In the genomic region with DNA sequence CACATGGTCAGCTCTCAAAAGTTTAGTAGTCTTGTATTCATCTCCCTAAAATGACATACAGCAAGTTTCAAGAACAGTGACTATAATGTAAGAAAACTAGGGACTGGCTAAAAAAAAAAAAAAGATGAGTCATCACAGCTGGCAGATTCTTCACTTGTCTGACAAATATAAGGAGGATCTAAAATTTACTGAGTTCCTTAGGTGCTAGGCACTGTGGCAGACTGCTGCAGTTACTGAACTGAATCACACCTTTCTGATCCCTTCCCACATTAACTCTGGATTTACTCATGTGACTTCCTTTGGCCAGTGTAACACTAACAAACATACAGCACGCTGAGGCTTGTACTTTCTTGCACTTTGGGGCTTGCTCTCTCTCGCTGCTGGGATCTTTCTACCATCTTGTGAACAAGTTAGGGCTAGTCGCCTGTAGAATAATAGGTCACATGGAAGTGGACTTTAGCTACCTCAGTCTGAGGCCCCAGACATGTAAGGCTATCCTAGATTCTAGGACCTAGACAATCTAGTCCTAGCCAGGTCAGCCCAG, we compare ENCODE assay signal across 10 cellular contexts. TPM values are rescaled to one million over a fixed set of nuclear protein-coding genes. Genes with fewer than 3 reads are reported as not detected.
DNase-seq lines count a peak whose midpoint lies in the region; ATAC-seq, FAIRE-seq and TF ChIP-seq lines count a peak whose summit lies in the region.
"Had no signal": no experiment of that assay in that cellular context is flagged by ENCODE, and none has a peak within 500 bp of the region (broad histone marks: within the 10 kb centered on the region; RNA-seq: fewer than 3 reads in every experiment).

No MANE protein-coding gene starts in this region.

- intact Hi-C loops in HepG2 (cut with micrococcal nuclease; ENCODE audit: unreplicated experiment) = loop anchor here (2.0 kb wide), 1 partner anchor 30 kb away; no protein-coding TSS in a partner anchor

- H3K27ac ChIP-seq in astrocyte (ENCODE audit: low read depth, low read length) (peak overlapping the region; percentile 35), HepG2 (ENCODE audit: extremely low read length, insufficient read depth, low read length) (peak overlapping the region; percentile 48)
- H3K27ac ChIP-seq: VCaP had no signal

- no TSS peak for BruUV-seq in HepG2 (replicated peaks; lab: Mats Ljungman, UMichigan)

- H3K4me1 ChIP-seq in astrocyte (ENCODE audit: insufficient read depth, low read length) = peaks cover 8% of the 10 kb centered on the region
- H3K4me1 ChIP-seq in HepG2 (ENCODE audit: insufficient read depth, low read length) = peaks cover 33% of the 10 kb centered on the region

- in situ Hi-C loops in HepG2 (cut with HindIII; ENCODE audit: extremely low pct_ligation_motif_present, low pct_unique_long_range_greater_than_20kb) = no loop called here

- H3K9me3 ChIP-seq in astrocyte (ENCODE audit: insufficient read depth, low read depth, low read length) (no peaks in the 10 kb centered on the region), HepG2 (ENCODE audit: low read length) (no peaks in the 10 kb centered on the region)

- no peak for FAIRE-seq in astrocyte (lab: Jason Lieb, UNC)
- no peak for FAIRE-seq in HepG2 (lab: Jason Lieb, UNC)

- ATAC-seq in HepG2 = peak; percentile 75

- H3K9ac ChIP-seq in astrocyte (ENCODE audit: low read length) (no peak overlapping the region), HepG2 (ENCODE audit: insufficient read depth, low read depth, low read length) (no peak overlapping the region)

- DNase-seq in DMS53 (lab: John Stamatoyannopoulos, UW) (peak; percentile 13), DMS53 treated with DMSO at 0.1 percent for 48 hours (lab: John Stamatoyannopoulos, UW; ENCODE audit: unreplicated experiment) (no peak), LHCN-M2 (ENCODE audit: low read depth) (peak; percentile 81), astrocyte (ENCODE audit: low read depth) (peak; percentile 70), HepG2 (ENCODE audit: low spot score) (peak; percentile 23), midbrain (lab: John Stamatoyannopoulos, UW) (no peak), occipital lobe (lab: John Stamatoyannopoulos, UW) (no peak), putamen (ENCODE audit: low spot score) (no peak)

- H3K4me2 ChIP-seq in astrocyte (ENCODE audit: low read length) (peak overlapping the region; percentile 30), HepG2 (ENCODE audit: low read depth, low read length) (no peak overlapping the region)

- POLR2A ChIA-PET in HepG2 (lab: Yijun Ruan, JAX) = interaction anchor here (0.9 to 1.3 kb wide), 3 partner anchors 30 to 139 kb away, joined by 3 to 4 read pairs (median 4); a partner anchor contains a TSS

- H3K27me3 ChIP-seq in astrocyte (ENCODE audit: insufficient read depth, low read length) = no peaks in the 10 kb centered on the region
- no peaks in the 10 kb centered on the region for H3K27me3 ChIP-seq in HepG2 (ENCODE audit: control insufficient read depth in 1 of 2, insufficient read depth in 2 of 2, low read length in 2 of 2)

- peak overlapping the region; percentile 13 for H3K27ac Mint-ChIP-seq in astrocyte (ENCODE audit: unreplicated experiment)
- H3K27ac Mint-ChIP-seq: B cell had no signal

- H3K36me3 ChIP-seq in astrocyte (ENCODE audit: insufficient read depth, low read length) (peaks cover 2% of the 10 kb centered on the region), HepG2 (replicated peaks in 1 of 2; ENCODE audit: control insufficient read depth in 1 of 2, insufficient read depth in 2 of 2, low read length in 2 of 2) (peaks cover 0 to 3% of the 10 kb centered on the region in 2 experiments; a peak in 1 of 5 replicates)

- peak overlapping the region; percentile 40 for H3K4me3 Mint-ChIP-seq in astrocyte (ENCODE audit: unreplicated experiment)
- H3K4me3 Mint-ChIP-seq: B cell had no signal

- TF ChIP-seq CTCF in astrocyte (IDR thresholded peaks at IDR 0.05; ENCODE audit: insufficient read depth, low read depth, low read length) (no peak), HepG2 (CRISPR knock-in tag; IDR thresholded peaks at IDR 0.05) (no peak)

- H3K36me3 Mint-ChIP-seq in astrocyte (ENCODE audit: low read depth, unreplicated experiment) = peaks cover 3% of the 10 kb centered on the region

- peaks cover 51% of the 10 kb centered on the region for H3K79me2 ChIP-seq in astrocyte (ENCODE audit: insufficient read depth, low read length)
- H3K79me2 ChIP-seq in HepG2 (ENCODE audit: insufficient read depth, low read length) = peaks cover 4% of the 10 kb centered on the region

- H3K4me3 ChIP-seq in astrocyte (ENCODE audit: insufficient read depth, low read depth, low read length) (no peak overlapping the region), HepG2 (replicated peaks in 1 of 3; ENCODE audit: insufficient read depth in 1 of 3, low read depth in 2 of 3, low read length in 3 of 3) (no peak overlapping the region)

- no peak overlapping the region for H2AFZ ChIP-seq in astrocyte (ENCODE audit: low read depth, low read length)
- no peak overlapping the region for H2AFZ ChIP-seq in HepG2 (ENCODE audit: low read length)

- H3K4me1 Mint-ChIP-seq in astrocyte (ENCODE audit: low read depth, unreplicated experiment) = peaks cover 23% of the 10 kb centered on the region

- no peak for TF ChIP-seq POLR2A in HepG2 (IDR thresholded peaks at IDR 0.05; ENCODE audit: insufficient read depth in 1 of 2, low read depth in 2 of 2, low read length in 2 of 2)

- H4K20me1 ChIP-seq in astrocyte (ENCODE audit: insufficient read depth, low read length) = no peaks in the 10 kb centered on the region
- no peaks in the 10 kb centered on the region for H4K20me1 ChIP-seq in HepG2 (ENCODE audit: insufficient read depth, low read length)

- 84% methylated on average over 3 of the region's 3 CpGs for WGBS in HepG2 (ENCODE audit: low lambda C conversion rate)

- H3K27me3 Mint-ChIP-seq in astrocyte (ENCODE audit: low read depth, unreplicated experiment) = no peaks in the 10 kb centered on the region
- H3K27me3 Mint-ChIP-seq: B cell had no signal

- no peaks in the 10 kb centered on the region for H3K9me3 Mint-ChIP-seq in astrocyte (ENCODE audit: unreplicated experiment)

- peak in 1 of 2 experiments; percentile 31; a peak in 1 of 4 replicates for TF ChIP-seq EP300 in HepG2 (IDR thresholded peaks at IDR 0.05; ENCODE audit: low read depth in 2 of 2, low read length in 2 of 2)
- TF ChIP-seq EP300 in HepG2 (CRISPR knock-in tag; IDR thresholded peaks at IDR 0.05; ENCODE audit: borderline replicate concordance) = no peak

- CTCF ChIA-PET in HepG2 (lab: Yijun Ruan, JAX; ENCODE audit: low intra/inter-chr PET ratio, low total read pairs) = no interaction called here

- TF ChIP-seq RAD21 in HepG2 (CRISPR knock-in tag; IDR thresholded peaks at IDR 0.05) = no peak

TF ChIP-seq in HepG2, 621 proteins besides CTCF, POLR2A, EP300 and RAD21 (continues in another document):
- TF ChIP-seq, protein P1, sequence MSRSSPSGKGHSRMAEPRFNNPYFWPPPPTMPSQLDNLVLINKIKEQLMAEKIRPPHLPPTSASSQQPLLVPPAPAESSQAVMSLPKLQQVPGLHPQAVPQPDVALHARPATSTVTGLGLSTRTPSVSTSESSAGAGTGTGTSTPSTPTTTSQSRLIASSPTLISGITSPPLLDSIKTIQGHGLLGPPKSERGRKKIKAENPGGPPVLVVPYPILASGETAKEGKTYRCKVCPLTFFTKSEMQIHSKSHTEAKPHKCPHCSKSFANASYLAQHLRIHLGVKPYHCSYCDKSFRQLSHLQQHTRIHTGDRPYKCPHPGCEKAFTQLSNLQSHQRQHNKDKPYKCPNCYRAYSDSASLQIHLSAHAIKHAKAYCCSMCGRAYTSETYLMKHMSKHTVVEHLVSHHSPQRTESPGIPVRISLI (CRISPR knock-in tag; IDR thresholded peaks at IDR 0.05; ENCODE audit: borderline replicate concordance) = peak; percentile 69; the same call in 1 of the 2 replicates
- TF ChIP-seq MZF1 (CRISPR knock-in tag; IDR thresholded peaks at IDR 0.05; ENCODE audit: borderline replicate concordance) = no peak
- TF ChIP-seq BORCS8-MEF2B (CRISPR knock-in tag; IDR thresholded peaks at IDR 0.05) = 0 out of 2 replicates have a peak, but pooled peaks have one; percentile 27
- no peak for TF ChIP-seq ZNF678 (CRISPR knock-in tag; IDR thresholded peaks at IDR 0.05)
- peak; percentile 67 for TF ChIP-seq ZMYM4 (CRISPR knock-in tag; IDR thresholded peaks at IDR 0.05)
- TF ChIP-seq ZNF709 (CRISPR knock-in tag; IDR thresholded peaks at IDR 0.05) = 0 out of 2 replicates have a peak, but pooled peaks have one; percentile 31
- 0 out of 2 replicates have a peak, but pooled peaks have one; percentile 27 for TF ChIP-seq ZNF335 (CRISPR knock-in tag; IDR thresholded peaks at IDR 0.05)
- TF ChIP-seq CREB1 (IDR thresholded peaks at IDR 0.05) = peak; percentile 44; the same call in 1 of the 2 replicates
- TF ChIP-seq CREB1 (CRISPR knock-in tag; IDR thresholded peaks at IDR 0.05) = no peak
- 0 out of 2 replicates have a peak, but pooled peaks have one; percentile 4 for TF ChIP-seq ERF (CRISPR knock-in tag; IDR thresholded peaks at IDR 0.05)
- TF ChIP-seq HIVEP1 (CRISPR knock-in tag; IDR thresholded peaks at IDR 0.05) = no peak

RNA-seq across cellular contexts. Expression of a gene that starts 32.1 kb away (rescaled TPM):
- total RNA-seq in LHCN-M2 (2014; rRNA removed) = 39.4 and 49.1 TPM in 2 replicates
- polyA plus RNA-seq in LHCN-M2 (2012) = 7.6 TPM
- 36.5 and 36.9 TPM in 2 replicates for total RNA-seq in astrocyte
- total RNA-seq in HepG2 (2016; rRNA removed; fragmentation: Illumina TruSeq; extraction: Trizol) = 56.8 and 68.3 TPM in 2 replicates
- 28.7 and 35.3 TPM in 2 replicates for total RNA-seq in HepG2 (2016; cell fraction: cytosol; rRNA removed; fragmentation: Illumina TruSeq; extraction: Trizol; ENCODE audit: low read depth)
- 58.9 and 61.9 TPM in 2 replicates for total RNA-seq in HepG2 (2016; cell fraction: insoluble cytoplasmic fraction; rRNA removed; fragmentation: Illumina TruSeq; extraction: Trizol)
- 19.4 and 21.0 TPM in 2 replicates for total RNA-seq in HepG2 (2016; cell fraction: membrane; rRNA removed; fragmentation: Illumina TruSeq; extraction: Trizol)
- total RNA-seq in HepG2 (2016; cell fraction: nucleus; rRNA removed; fragmentation: Illumina TruSeq; extraction: Trizol) = 73.3 and 78.4 TPM in 2 replicates
- 19.6 and 20.9 TPM in 2 replicates for polyA plus RNA-seq in HepG2 (2011; rRNA removed)
- polyA plus RNA-seq in HepG2 (2011; cell fraction: cytosol; rRNA removed) = 7.8 and 10.8 TPM in 2 replicates
- polyA plus RNA-seq in HepG2 (2011; cell fraction: nucleus; rRNA removed) = 12.0 and 19.4 TPM in 2 replicates
- polyA plus RNA-seq in HepG2 (2012) = 22.8 and 23.5 TPM in 2 replicates
- 2.0 and 3.4 TPM in 2 replicates for polyA plus RNA-seq in HepG2 (2016; cell fraction: cytosol; fragmentation: Illumina TruSeq; extraction: Trizol; ENCODE audit: low read depth)
- polyA plus RNA-seq in HepG2 (2016; cell fraction: insoluble cytoplasmic fraction; fragmentation: Illumina TruSeq; extraction: Trizol; ENCODE audit: low read depth) = 65.0 and 66.5 TPM in 2 replicates
- polyA plus RNA-seq in HepG2 (2016; cell fraction: membrane; fragmentation: Illumina TruSeq; extraction: Trizol; ENCODE audit: low read depth) = 7.0 and 8.4 TPM in 2 replicates
- polyA plus RNA-seq in HepG2 (2016; cell fraction: nucleus; fragmentation: Illumina TruSeq; extraction: Trizol; ENCODE audit: insufficient read depth, low read depth) = 98.4 and 105 TPM in 2 replicates
- 6.4 and 17.7 TPM in 2 replicates for polyA minus RNA-seq in HepG2 (2011; rRNA and poly(A)+ RNA removed; ENCODE audit: low replicate concordance)
- polyA minus RNA-seq in HepG2 (2011; cell fraction: cytosol; rRNA and poly(A)+ RNA removed) = 11.4 and 22.6 TPM in 2 replicates
- 38.0 and 45.3 TPM in 2 replicates for polyA minus RNA-seq in HepG2 (2011; cell fraction: nucleus; rRNA and poly(A)+ RNA removed)
- 27.3 TPM for total RNA-seq in occipital lobe

Comparison
In these comparisons a context has a peak if more than half of its experiments do, and no peak if none do; other contexts are left out.
1. DNase-seq: peak in DMS53 (single experiment), LHCN-M2 (single experiment), astrocyte (single experiment) and HepG2 (single experiment); none in DMS53 treated with DMSO at 0.1 percent for 48 hours (single experiment), midbrain (single experiment), occipital lobe (single experiment) and putamen (single experiment).